2 cellular contexts compared by ENCODE assay signal in genomic region chr6:33621396-33622388, GRCh38.
TF ChIP-seq lines count a peak whose summit lies in the region.

No MANE protein-coding gene starts in this region.

TF ChIP-seq in SK-N-SH, 30 proteins besides CTCF, POLR2A, EP300 and RAD21 (continued from another document):
- TF ChIP-seq USF2 (IDR thresholded peaks at IDR 0.05; ENCODE audit: borderline replicate concordance, low read depth, low read length) = no peak

TF ChIP-seq in SK-N-SH treated with all-trans-retinoic acid at 6 μM for 48 hours, 23 proteins besides CTCF, POLR2A, EP300 and RAD21 (continued from another document):
- TF ChIP-seq TSHZ2 (CRISPR knock-in tag; IDR thresholded peaks at IDR 0.05) = no peak
- no peak for TF ChIP-seq ZNF8 (CRISPR knock-in tag; IDR thresholded peaks at IDR 0.05)
- TF ChIP-seq ARNTL (CRISPR knock-in tag; IDR thresholded peaks at IDR 0.05; ENCODE audit: borderline replicate concordance, low read depth) = no peak
- no peak for TF ChIP-seq ISL1 (CRISPR knock-in tag; IDR thresholded peaks at IDR 0.05)
- no peak for TF ChIP-seq RARB (CRISPR knock-in tag; IDR thresholded peaks at IDR 0.05)
- TF ChIP-seq OSR1 (CRISPR knock-in tag; IDR thresholded peaks at IDR 0.05) = no peak
- TF ChIP-seq CSDC2 (CRISPR knock-in tag; IDR thresholded peaks at IDR 0.05) = no peak
- no peak for TF ChIP-seq ZC3H10 (CRISPR knock-in tag; IDR thresholded peaks at IDR 0.05)
- TF ChIP-seq ESRRG (CRISPR knock-in tag; IDR thresholded peaks at IDR 0.05) = no peak
- TF ChIP-seq BACH2 (CRISPR knock-in tag; IDR thresholded peaks at IDR 0.05; ENCODE audit: borderline replicate concordance) = no peak
- TF ChIP-seq POU6F1 (CRISPR knock-in tag; IDR thresholded peaks at IDR 0.05; ENCODE audit: borderline replicate concordance, low read depth) = no peak
- TF ChIP-seq TCF4 (CRISPR knock-in tag; IDR thresholded peaks at IDR 0.05; ENCODE audit: borderline replicate concordance) = no peak
- TF ChIP-seq CREB5 (CRISPR knock-in tag; IDR thresholded peaks at IDR 0.05; ENCODE audit: low read depth) = no peak
- no peak for TF ChIP-seq TOX (CRISPR knock-in tag; IDR thresholded peaks at IDR 0.05; ENCODE audit: borderline replicate concordance)
- no peak for TF ChIP-seq ZFP3 (CRISPR knock-in tag; IDR thresholded peaks at IDR 0.05)
